In the genomic region with DNA sequence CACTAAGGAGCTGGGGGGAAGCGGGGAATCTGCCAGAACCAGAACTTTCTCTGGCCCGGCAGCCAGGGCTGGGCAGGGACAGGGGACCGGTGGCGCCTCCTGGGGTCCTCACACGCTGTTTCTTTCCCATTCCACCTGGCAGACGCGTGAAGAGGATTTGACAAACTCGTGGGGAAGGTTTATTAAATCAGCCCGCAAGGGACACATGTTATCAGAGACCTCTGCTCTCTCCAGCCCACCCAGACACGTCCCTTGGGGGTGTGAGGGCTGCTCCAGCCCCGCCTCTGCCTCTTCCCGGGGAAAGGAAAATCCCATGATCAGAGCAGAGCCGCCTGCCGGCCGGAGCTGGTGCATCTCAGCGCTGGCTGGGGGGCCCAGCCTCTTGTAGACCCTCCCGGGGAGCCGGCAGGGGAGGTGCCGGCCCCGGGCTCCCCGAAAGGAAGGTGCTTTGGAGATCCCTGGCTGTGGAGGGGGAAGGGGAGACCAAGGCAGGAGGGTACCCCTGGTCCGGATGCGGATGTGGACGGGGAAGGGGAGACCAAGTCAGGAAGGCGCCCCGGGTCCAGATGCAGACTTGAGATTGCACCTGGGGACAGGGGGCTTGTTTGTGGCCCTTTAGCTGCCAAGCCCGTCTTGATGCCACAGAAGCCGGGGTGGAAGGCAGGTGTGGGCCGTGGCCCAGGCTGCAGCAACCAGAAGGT, we compare ENCODE assay signal across 2 cellular contexts.
TF ChIP-seq lines count a peak whose summit lies in the region.

No MANE protein-coding gene starts in this region.

TF ChIP-seq in GM23338, 12 proteins besides CTCF, POLR2A, EP300 and RAD21 (continues in another document):
- TF ChIP-seq, protein P1, sequence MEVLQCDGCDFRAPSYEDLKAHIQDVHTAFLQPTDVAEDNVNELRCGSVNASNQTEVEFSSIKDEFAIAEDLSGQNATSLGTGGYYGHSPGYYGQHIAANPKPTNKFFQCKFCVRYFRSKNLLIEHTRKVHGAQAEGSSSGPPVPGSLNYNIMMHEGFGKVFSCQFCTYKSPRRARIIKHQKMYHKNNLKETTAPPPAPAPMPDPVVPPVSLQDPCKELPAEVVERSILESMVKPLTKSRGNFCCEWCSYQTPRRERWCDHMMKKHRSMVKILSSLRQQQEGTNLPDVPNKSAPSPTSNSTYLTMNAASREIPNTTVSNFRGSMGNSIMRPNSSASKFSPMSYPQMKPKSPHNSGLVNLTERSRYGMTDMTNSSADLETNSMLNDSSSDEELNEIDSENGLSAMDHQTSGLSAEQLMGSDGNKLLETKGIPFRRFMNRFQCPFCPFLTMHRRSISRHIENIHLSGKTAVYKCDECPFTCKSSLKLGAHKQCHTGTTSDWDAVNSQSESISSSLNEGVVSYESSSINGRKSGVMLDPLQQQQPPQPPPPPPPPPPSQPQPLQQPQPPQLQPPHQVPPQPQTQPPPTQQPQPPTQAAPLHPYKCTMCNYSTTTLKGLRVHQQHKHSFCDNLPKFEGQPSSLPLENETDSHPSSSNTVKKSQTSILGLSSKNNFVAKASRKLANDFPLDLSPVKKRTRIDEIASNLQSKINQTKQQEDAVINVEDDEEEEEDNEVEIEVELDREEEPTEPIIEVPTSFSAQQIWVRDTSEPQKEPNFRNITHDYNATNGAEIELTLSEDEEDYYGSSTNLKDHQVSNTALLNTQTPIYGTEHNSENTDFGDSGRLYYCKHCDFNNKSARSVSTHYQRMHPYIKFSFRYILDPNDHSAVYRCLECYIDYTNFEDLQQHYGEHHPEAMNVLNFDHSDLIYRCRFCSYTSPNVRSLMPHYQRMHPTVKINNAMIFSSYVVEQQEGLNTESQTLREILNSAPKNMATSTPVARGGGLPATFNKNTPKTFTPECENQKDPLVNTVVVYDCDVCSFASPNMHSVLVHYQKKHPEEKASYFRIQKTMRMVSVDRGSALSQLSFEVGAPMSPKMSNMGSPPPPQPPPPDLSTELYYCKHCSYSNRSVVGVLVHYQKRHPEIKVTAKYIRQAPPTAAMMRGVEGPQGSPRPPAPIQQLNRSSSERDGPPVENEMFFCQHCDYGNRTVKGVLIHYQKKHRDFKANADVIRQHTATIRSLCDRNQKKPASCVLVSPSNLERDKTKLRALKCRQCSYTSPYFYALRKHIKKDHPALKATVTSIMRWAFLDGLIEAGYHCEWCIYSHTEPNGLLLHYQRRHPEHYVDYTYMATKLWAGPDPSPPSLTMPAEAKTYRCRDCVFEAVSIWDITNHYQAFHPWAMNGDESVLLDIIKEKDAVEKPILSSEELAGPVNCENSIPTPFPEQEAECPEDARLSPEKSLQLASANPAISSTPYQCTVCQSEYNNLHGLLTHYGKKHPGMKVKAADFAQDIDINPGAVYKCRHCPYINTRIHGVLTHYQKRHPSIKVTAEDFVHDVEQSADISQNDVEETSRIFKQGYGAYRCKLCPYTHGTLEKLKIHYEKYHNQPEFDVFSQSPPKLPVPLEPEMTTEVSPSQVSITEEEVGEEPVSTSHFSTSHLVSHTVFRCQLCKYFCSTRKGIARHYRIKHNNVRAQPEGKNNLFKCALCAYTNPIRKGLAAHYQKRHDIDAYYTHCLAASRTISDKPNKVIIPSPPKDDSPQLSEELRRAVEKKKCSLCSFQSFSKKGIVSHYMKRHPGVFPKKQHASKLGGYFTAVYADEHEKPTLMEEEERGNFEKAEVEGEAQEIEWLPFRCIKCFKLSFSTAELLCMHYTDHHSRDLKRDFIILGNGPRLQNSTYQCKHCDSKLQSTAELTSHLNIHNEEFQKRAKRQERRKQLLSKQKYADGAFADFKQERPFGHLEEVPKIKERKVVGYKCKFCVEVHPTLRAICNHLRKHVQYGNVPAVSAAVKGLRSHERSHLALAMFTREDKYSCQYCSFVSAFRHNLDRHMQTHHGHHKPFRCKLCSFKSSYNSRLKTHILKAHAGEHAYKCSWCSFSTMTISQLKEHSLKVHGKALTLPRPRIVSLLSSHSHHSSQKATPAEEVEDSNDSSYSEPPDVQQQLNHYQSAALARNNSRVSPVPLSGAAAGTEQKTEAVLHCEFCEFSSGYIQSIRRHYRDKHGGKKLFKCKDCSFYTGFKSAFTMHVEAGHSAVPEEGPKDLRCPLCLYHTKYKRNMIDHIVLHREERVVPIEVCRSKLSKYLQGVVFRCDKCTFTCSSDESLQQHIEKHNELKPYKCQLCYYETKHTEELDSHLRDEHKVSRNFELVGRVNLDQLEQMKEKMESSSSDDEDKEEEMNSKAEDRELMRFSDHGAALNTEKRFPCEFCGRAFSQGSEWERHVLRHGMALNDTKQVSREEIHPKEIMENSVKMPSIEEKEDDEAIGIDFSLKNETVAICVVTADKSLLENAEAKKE (CRISPR knock-in tag; IDR thresholded peaks at IDR 0.05): no peak
- no peak for TF ChIP-seq JUNB (IDR thresholded peaks at IDR 0.05; ENCODE audit: unreplicated experiment)
- TF ChIP-seq, protein P2, sequence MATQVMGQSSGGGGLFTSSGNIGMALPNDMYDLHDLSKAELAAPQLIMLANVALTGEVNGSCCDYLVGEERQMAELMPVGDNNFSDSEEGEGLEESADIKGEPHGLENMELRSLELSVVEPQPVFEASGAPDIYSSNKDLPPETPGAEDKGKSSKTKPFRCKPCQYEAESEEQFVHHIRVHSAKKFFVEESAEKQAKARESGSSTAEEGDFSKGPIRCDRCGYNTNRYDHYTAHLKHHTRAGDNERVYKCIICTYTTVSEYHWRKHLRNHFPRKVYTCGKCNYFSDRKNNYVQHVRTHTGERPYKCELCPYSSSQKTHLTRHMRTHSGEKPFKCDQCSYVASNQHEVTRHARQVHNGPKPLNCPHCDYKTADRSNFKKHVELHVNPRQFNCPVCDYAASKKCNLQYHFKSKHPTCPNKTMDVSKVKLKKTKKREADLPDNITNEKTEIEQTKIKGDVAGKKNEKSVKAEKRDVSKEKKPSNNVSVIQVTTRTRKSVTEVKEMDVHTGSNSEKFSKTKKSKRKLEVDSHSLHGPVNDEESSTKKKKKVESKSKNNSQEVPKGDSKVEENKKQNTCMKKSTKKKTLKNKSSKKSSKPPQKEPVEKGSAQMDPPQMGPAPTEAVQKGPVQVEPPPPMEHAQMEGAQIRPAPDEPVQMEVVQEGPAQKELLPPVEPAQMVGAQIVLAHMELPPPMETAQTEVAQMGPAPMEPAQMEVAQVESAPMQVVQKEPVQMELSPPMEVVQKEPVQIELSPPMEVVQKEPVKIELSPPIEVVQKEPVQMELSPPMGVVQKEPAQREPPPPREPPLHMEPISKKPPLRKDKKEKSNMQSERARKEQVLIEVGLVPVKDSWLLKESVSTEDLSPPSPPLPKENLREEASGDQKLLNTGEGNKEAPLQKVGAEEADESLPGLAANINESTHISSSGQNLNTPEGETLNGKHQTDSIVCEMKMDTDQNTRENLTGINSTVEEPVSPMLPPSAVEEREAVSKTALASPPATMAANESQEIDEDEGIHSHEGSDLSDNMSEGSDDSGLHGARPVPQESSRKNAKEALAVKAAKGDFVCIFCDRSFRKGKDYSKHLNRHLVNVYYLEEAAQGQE (IDR thresholded peaks at IDR 0.05; ENCODE audit: unreplicated experiment): no peak
- no peak for TF ChIP-seq POLR2AphosphoS5 (IDR thresholded peaks at IDR 0.05; ENCODE audit: low read depth)
- TF ChIP-seq CREB1 (CRISPR knock-in tag; IDR thresholded peaks at IDR 0.05; ENCODE audit: low read depth): no peak
- TF ChIP-seq, protein P3, sequence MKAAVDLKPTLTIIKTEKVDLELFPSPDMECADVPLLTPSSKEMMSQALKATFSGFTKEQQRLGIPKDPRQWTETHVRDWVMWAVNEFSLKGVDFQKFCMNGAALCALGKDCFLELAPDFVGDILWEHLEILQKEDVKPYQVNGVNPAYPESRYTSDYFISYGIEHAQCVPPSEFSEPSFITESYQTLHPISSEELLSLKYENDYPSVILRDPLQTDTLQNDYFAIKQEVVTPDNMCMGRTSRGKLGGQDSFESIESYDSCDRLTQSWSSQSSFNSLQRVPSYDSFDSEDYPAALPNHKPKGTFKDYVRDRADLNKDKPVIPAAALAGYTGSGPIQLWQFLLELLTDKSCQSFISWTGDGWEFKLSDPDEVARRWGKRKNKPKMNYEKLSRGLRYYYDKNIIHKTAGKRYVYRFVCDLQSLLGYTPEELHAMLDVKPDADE (IDR thresholded peaks at IDR 0.05): no peak
- no peak for TF ChIP-seq NANOG (IDR thresholded peaks at IDR 0.05; ENCODE audit: borderline replicate concordance)
- no peak for TF ChIP-seq ZNF331 (CRISPR knock-in tag; IDR thresholded peaks at IDR 0.05; ENCODE audit: low read depth)

TF ChIP-seq in HepG2, 621 proteins besides CTCF, POLR2A, EP300 and RAD21 (continued from another document):
- TF ChIP-seq, protein P4, sequence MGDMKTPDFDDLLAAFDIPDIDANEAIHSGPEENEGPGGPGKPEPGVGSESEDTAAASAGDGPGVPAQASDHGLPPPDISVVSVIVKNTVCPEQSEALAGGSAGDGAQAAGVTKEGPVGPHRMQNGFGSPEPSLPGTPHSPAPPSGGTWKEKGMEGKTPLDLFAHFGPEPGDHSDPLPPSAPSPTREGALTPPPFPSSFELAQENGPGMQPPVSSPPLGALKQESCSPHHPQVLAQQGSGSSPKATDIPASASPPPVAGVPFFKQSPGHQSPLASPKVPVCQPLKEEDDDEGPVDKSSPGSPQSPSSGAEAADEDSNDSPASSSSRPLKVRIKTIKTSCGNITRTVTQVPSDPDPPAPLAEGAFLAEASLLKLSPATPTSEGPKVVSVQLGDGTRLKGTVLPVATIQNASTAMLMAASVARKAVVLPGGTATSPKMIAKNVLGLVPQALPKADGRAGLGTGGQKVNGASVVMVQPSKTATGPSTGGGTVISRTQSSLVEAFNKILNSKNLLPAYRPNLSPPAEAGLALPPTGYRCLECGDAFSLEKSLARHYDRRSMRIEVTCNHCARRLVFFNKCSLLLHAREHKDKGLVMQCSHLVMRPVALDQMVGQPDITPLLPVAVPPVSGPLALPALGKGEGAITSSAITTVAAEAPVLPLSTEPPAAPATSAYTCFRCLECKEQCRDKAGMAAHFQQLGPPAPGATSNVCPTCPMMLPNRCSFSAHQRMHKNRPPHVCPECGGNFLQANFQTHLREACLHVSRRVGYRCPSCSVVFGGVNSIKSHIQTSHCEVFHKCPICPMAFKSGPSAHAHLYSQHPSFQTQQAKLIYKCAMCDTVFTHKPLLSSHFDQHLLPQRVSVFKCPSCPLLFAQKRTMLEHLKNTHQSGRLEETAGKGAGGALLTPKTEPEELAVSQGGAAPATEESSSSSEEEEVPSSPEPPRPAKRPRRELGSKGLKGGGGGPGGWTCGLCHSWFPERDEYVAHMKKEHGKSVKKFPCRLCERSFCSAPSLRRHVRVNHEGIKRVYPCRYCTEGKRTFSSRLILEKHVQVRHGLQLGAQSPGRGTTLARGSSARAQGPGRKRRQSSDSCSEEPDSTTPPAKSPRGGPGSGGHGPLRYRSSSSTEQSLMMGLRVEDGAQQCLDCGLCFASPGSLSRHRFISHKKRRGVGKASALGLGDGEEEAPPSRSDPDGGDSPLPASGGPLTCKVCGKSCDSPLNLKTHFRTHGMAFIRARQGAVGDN (CRISPR knock-in tag; IDR thresholded peaks at IDR 0.05): peak; percentile 21; the same call in 1 of the 2 replicates
- TF ChIP-seq SETDB1 (CRISPR knock-in tag; IDR thresholded peaks at IDR 0.05; ENCODE audit: borderline replicate concordance): 0 out of 2 replicates have a peak, but pooled peaks have one; percentile 16
- TF ChIP-seq, protein P5, sequence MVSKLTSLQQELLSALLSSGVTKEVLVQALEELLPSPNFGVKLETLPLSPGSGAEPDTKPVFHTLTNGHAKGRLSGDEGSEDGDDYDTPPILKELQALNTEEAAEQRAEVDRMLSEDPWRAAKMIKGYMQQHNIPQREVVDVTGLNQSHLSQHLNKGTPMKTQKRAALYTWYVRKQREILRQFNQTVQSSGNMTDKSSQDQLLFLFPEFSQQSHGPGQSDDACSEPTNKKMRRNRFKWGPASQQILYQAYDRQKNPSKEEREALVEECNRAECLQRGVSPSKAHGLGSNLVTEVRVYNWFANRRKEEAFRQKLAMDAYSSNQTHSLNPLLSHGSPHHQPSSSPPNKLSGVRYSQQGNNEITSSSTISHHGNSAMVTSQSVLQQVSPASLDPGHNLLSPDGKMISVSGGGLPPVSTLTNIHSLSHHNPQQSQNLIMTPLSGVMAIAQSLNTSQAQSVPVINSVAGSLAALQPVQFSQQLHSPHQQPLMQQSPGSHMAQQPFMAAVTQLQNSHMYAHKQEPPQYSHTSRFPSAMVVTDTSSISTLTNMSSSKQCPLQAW (CRISPR knock-in tag; IDR thresholded peaks at IDR 0.05): 0 out of 2 replicates have a peak, but pooled peaks have one; percentile 31
- no peak for TF ChIP-seq TAF1 (CRISPR knock-in tag; IDR thresholded peaks at IDR 0.05)
- no peak for TF ChIP-seq ATF7 (IDR thresholded peaks at IDR 0.05)
- TF ChIP-seq ATF7 (CRISPR knock-in tag; IDR thresholded peaks at IDR 0.05): 0 out of 2 replicates have a peak, but pooled peaks have one; percentile 35
- 0 out of 2 replicates have a peak, but pooled peaks have one; percentile 27 for TF ChIP-seq ARNTL (CRISPR knock-in tag; IDR thresholded peaks at IDR 0.05)
- TF ChIP-seq RBM22 (optimal IDR thresholded peaks at IDR 0.05; ENCODE audit: low read length): no peak
- peak; percentile 3 for TF ChIP-seq XRCC5 (optimal IDR thresholded peaks at IDR 0.05; ENCODE audit: low read length)
